In the genomic region with DNA sequence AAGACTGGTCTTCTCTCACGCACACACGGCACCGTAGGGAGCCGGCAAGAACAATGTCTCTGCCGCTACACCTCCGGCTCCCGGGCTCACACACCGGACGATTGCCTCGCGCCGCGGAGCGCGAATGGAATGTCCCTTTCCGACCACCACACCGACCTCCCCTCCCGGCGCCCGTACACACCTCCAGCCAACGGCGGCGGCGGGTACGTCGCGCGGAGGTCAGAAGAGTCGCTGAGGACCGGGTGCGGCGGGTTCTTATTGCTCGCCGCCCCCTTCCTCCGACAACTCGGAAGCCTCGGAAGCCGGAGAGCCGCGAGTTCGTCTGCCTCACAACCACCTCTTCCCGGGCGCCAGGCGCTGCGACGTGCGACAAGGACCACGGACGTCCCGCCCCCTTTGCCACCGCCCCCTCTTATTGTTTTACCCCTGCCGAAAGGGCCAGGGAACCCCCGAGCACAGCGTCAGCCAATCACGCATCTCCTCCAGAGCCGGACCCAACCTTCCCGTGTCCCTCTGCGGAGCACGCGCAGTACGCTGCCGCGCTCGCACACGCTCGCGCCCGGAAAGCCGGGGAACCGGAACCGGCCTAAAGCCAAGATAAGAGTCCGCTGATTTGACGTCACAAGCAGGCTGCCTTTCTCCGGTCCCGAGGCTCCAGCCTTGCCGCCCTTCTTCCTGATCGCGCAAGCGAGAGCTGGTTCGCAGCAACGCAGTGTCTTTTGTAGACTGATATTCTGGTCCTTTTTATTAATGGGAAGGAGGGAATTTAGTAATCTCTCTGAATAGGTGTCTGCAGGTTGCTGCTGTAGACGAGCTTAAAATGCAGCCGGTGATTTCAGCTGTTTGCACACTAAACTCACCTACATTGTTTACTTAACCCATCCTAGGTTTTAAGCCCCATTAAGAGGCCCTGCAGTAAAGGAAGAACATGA, we compare ENCODE assay signal across 8 cellular contexts. TPM values are rescaled to one million over a fixed set of nuclear protein-coding genes. Genes with fewer than 3 reads are reported as not detected.
A peak's percentile ranks its signal among the peaks of the same experiment; 100 is the strongest.
DNase-seq lines count a peak whose midpoint lies in the region; ATAC-seq, FAIRE-seq and TF ChIP-seq lines count a peak whose summit lies in the region.

A gene (minus strand): TSS at position 385 of the 932 bp plus-strand sequence. CDS start 11,386 bp downstream, outside the sequence.

- under 1% methylated on average over 83 of the region's 83 CpGs for WGBS in right cardiac atrium

- H3K36me3 Mint-ChIP-seq in astrocyte (ENCODE audit: low read depth, unreplicated experiment) = no peaks in the 10 kb centered on the region

- DNase-seq in NCI-H2029 (lab: John Stamatoyannopoulos, UW) = peak; percentile 98
- DNase-seq in T-helper 22 cell (ENCODE audit: low read depth) = peak; percentile 99
- peak; percentile 94 for DNase-seq in astrocyte (ENCODE audit: low read depth)
- peak; percentile 99 for DNase-seq in right cardiac atrium
- peak; percentile 95 for DNase-seq in pulmonary artery endothelial cell (ENCODE audit: low read depth, low spot score)
- peak; percentile 97 for DNase-seq in uterus

- H3K9ac ChIP-seq in astrocyte (ENCODE audit: low read length) = peak within 1 kb of the TSS; percentile 99

- no peaks in the 10 kb centered on the region for H3K27me3 ChIP-seq in astrocyte (ENCODE audit: insufficient read depth, low read length)
- H3K27me3 ChIP-seq in right cardiac atrium (ENCODE audit: control insufficient read depth, insufficient read depth) = no peaks in the 10 kb centered on the region
- H3K27me3 ChIP-seq in uterus = no peaks in the 10 kb centered on the region

- peak within 1 kb of the TSS; percentile 97 for H3K4me3 Mint-ChIP-seq in astrocyte (ENCODE audit: unreplicated experiment)

- ATAC-seq in GM18505 (IDR thresholded peaks at IDR 0.05; ENCODE audit: unreplicated experiment) (peak; percentile 91), HG02973 (IDR thresholded peaks at IDR 0.05; ENCODE audit: unreplicated experiment) (peak; percentile 90), right cardiac atrium (peak; percentile 100)

- peaks cover 54% of the 10 kb centered on the region for H3K79me2 ChIP-seq in astrocyte (ENCODE audit: insufficient read depth, low read length)

- H3K9me3 Mint-ChIP-seq in astrocyte (ENCODE audit: unreplicated experiment) = no peaks in the 10 kb centered on the region

- intact Hi-C loops in right cardiac atrium (cut with DNase I) (loop anchor here in 3 of 4 donors (5.0 to 10.0 kb wide), 2 partner anchors 49 to 52 kb away; a partner anchor contains a TSS), uterus (cut with DNase I; ENCODE audit: low total_unique reads) (no loop called here)

- H3K9me3 ChIP-seq in astrocyte (ENCODE audit: insufficient read depth, low read depth, low read length) = no peaks in the 10 kb centered on the region
- H3K9me3 ChIP-seq in right cardiac atrium (ENCODE audit: control insufficient read depth, low read length) = no peaks in the 10 kb centered on the region
- no peaks in the 10 kb centered on the region for H3K9me3 ChIP-seq in uterus

- H3K4me3 ChIP-seq in astrocyte (ENCODE audit: insufficient read depth, low read depth, low read length) (peak within 1 kb of the TSS; percentile 96), right cardiac atrium (ENCODE audit: low read length) (peak within 1 kb of the TSS; percentile 65), uterus (peak within 1 kb of the TSS; percentile 63 to 96)

- TF ChIP-seq CTCF in astrocyte (IDR thresholded peaks at IDR 0.05; ENCODE audit: insufficient read depth, low read depth, low read length) (no peak), uterus (IDR thresholded peaks at IDR 0.05) (peak in 1 of 4 experiments; percentile 12)

- H2AFZ ChIP-seq in astrocyte (ENCODE audit: low read depth, low read length) = peak within 1 kb of the TSS; percentile 72

- H3K4me1 Mint-ChIP-seq in astrocyte (ENCODE audit: low read depth, unreplicated experiment) = peaks cover 13% of the 10 kb centered on the region

- TF ChIP-seq POLR2A in GM18505 (IDR thresholded peaks at IDR 0.05; ENCODE audit: borderline replicate concordance, extremely low read depth, insufficient read depth, insufficient read length) (peak; percentile 91), uterus (IDR thresholded peaks at IDR 0.05) (peak; percentile 86 to 90)

- peak within 1 kb of the TSS; percentile 93 for H3K27ac Mint-ChIP-seq in astrocyte (ENCODE audit: unreplicated experiment)

- H3K4me2 ChIP-seq in astrocyte (ENCODE audit: low read length) = peak within 1 kb of the TSS; percentile 88

- H3K27ac ChIP-seq in astrocyte (ENCODE audit: low read depth, low read length) (peak within 1 kb of the TSS; percentile 91), right cardiac atrium (ENCODE audit: low read length) (peak within 1 kb of the TSS; percentile 93), uterus (peak within 1 kb of the TSS; percentile 91 to 95)

- FAIRE-seq in astrocyte (lab: Jason Lieb, UNC) = no peak

- peaks cover 47% of the 10 kb centered on the region for H4K20me1 ChIP-seq in astrocyte (ENCODE audit: insufficient read depth, low read length)

- no peaks in the 10 kb centered on the region for H3K27me3 Mint-ChIP-seq in astrocyte (ENCODE audit: low read depth, unreplicated experiment)

- H3K4me1 ChIP-seq in astrocyte (ENCODE audit: insufficient read depth, low read length) = peaks cover 16% of the 10 kb centered on the region
- no peaks in the 10 kb centered on the region for H3K4me1 ChIP-seq in right cardiac atrium (ENCODE audit: control insufficient read depth, insufficient read depth, low read length)
- peaks cover 0 to 6% of the 10 kb centered on the region in 2 donors for H3K4me1 ChIP-seq in uterus

- H3K36me3 ChIP-seq in astrocyte (ENCODE audit: insufficient read depth, low read length) (no peaks in the 10 kb centered on the region), uterus (no peaks in the 10 kb centered on the region)

RNA-seq across cellular contexts. Expression of the gene that starts here (rescaled TPM):
- total RNA-seq in astrocyte (281 and 285 TPM in 2 replicates), right cardiac atrium (100 to 1,000 TPM in 1 of 4 donors, 10 to 100 TPM in 3; 79.5 to 124 (median 86.8) TPM), pulmonary artery endothelial cell (235 and 241 TPM in 2 replicates), uterus (100 to 1,000 TPM in 1 of 4 donors, 10 to 100 TPM in 3; 43.2 to 215 (median 74.1) TPM)
- 22.3 TPM for polyA plus RNA-seq in right cardiac atrium

Comparison
In these comparisons a context has a peak if more than half of its experiments do, and no peak if none do; other contexts are left out.
1. Peak in every context shown above with its lines: DNase-seq, ATAC-seq, H3K4me3 ChIP-seq and H3K27ac ChIP-seq.